ENCODE assay signal across 14 cellular contexts in genomic region chr10:8138471-8138870, GRCh38.
DNase-seq lines count a peak whose midpoint lies in the region; ATAC-seq and TF ChIP-seq lines count a peak whose summit lies in the region.
"Had no signal": no experiment of that assay in that cellular context is flagged by ENCODE, and none has a peak within 500 bp of the region (broad histone marks: within the 10 kb centered on the region; RNA-seq: fewer than 3 reads in every experiment).

No MANE protein-coding gene starts in this region.

- DNase-seq in MCF 10A (ENCODE audit: unreplicated experiment) = peak; percentile 68
- DNase-seq in breast epithelium (ENCODE audit: low spot score in 2 of 2) = no peak
- peak; percentile 64 for DNase-seq in RWPE1 (ENCODE audit: low spot score)
- peak; percentile 23 to 37 for DNase-seq in cardiac fibroblast (ENCODE audit: low read depth in 2 of 2)
- DNase-seq in superior temporal gyrus (ENCODE audit: extremely low spot score) = peak; percentile 51
- no peak for DNase-seq in SIG-M5 treated with dmso at 0.1 percent for 504 hours (lab: John Stamatoyannopoulos, UW; ENCODE audit: unreplicated experiment)
- DNase-seq in nephron progenitor cell = no peak
- DNase-seq: BE2C, esophagus squamous epithelium, GDM1, NCI-H2171 treated with DMSO at 0.1 percent for 48 hours had no signal

- H3K4me1 Mint-ChIP-seq in MCF 10A (ENCODE audit: insufficient read depth, unreplicated experiment) = peaks cover 7% of the 10 kb centered on the region
- peaks cover under 1% of the 10 kb centered on the region for H3K4me1 Mint-ChIP-seq in nephron progenitor cell

- peaks cover 0 to 6% of the 10 kb centered on the region in 2 donors for H3K27me3 ChIP-seq in breast epithelium
- H3K27me3 ChIP-seq: BE2C had no signal

- H3K27ac ChIP-seq in breast epithelium (no peak overlapping the region), RWPE1 (no peak overlapping the region)
- H3K27ac ChIP-seq: esophagus squamous epithelium, parathyroid adenoma had no signal

- no peaks in the 10 kb centered on the region for H3K27me3 Mint-ChIP-seq in MCF 10A (ENCODE audit: insufficient read depth, unreplicated experiment)
- H3K27me3 Mint-ChIP-seq in nephron progenitor cell (ENCODE audit: low read depth, poor library complexity) = peaks cover 22% of the 10 kb centered on the region

- H3K4me3 Mint-ChIP-seq in MCF 10A (ENCODE audit: unreplicated experiment) = no peak overlapping the region
- no peak overlapping the region for H3K4me3 Mint-ChIP-seq in nephron progenitor cell
- H3K4me3 Mint-ChIP-seq: memory B cell had no signal

- ATAC-seq in GM19455 (IDR thresholded peaks at IDR 0.05; ENCODE audit: unreplicated experiment) = no peak

- intact Hi-C loops in MCF 10A (cut with micrococcal nuclease) (no loop called here), breast epithelium (cut with DNase I; ENCODE audit: low total_unique reads) (no loop called here)

- no peak for TF ChIP-seq POLR2A in breast epithelium (IDR thresholded peaks at IDR 0.05)

- H3K4me3 ChIP-seq in breast epithelium (no peak overlapping the region), cardiac fibroblast (replicated peaks in 1 of 2; ENCODE audit: low read depth in 2 of 2, low read length in 2 of 2) (no peak overlapping the region)
- H3K4me3 ChIP-seq: esophagus squamous epithelium had no signal

- TF ChIP-seq CTCF in MCF 10A (IDR thresholded peaks at IDR 0.05; ENCODE audit: unreplicated experiment) (no peak), breast epithelium (IDR thresholded peaks at IDR 0.05) (no peak), RWPE1 (conservative IDR thresholded peaks at IDR 0.05; ENCODE audit: low read depth) (no peak), cardiac fibroblast (IDR thresholded peaks at IDR 0.05; ENCODE audit: low read depth, low read length) (no peak), nephron progenitor cell (IDR thresholded peaks at IDR 0.05) (no peak)

- no peak overlapping the region for H3K27ac Mint-ChIP-seq in MCF 10A (ENCODE audit: low read depth, unreplicated experiment)
- H3K27ac Mint-ChIP-seq in nephron progenitor cell = no peak overlapping the region
- H3K27ac Mint-ChIP-seq: memory B cell had no signal

- H3K9me3 ChIP-seq in breast epithelium = no peaks in the 10 kb centered on the region
- H3K9me3 ChIP-seq: BE2C, esophagus squamous epithelium had no signal

- H3K9me3 Mint-ChIP-seq in MCF 10A (ENCODE audit: unreplicated experiment) = no peaks in the 10 kb centered on the region
- H3K9me3 Mint-ChIP-seq in nephron progenitor cell = peaks cover 6% of the 10 kb centered on the region
- H3K9me3 Mint-ChIP-seq: memory B cell had no signal

- POLR2A ChIA-PET in MCF 10A (lab: Yijun Ruan, JAX) (interaction anchor here (0.6 to 2.3 kb wide), 3 partner anchors 9 to 52 kb away, joined by 4 to 9 read pairs (median 4); no protein-coding TSS in a partner anchor), RWPE1 (lab: Yijun Ruan, JAX; ENCODE audit: low non-redundant PET) (no interaction called here)

- H3K4me1 ChIP-seq in breast epithelium = no peaks in the 10 kb centered on the region
- H3K4me1 ChIP-seq: parathyroid adenoma had no signal

- H3K36me3 Mint-ChIP-seq in MCF 10A (ENCODE audit: insufficient read depth, unreplicated experiment) (no peaks in the 10 kb centered on the region), nephron progenitor cell (ENCODE audit: low read depth) (no peaks in the 10 kb centered on the region)
- H3K36me3 Mint-ChIP-seq: memory B cell had no signal

- no TSS peak for BruUV-seq in MCF 10A (replicated peaks; lab: Mats Ljungman, UMichigan)

- H3K36me3 ChIP-seq in breast epithelium = no peaks in the 10 kb centered on the region
- H3K36me3 ChIP-seq: BE2C, esophagus squamous epithelium had no signal

- CTCF ChIA-PET in MCF 10A (lab: Yijun Ruan, JAX) (interaction anchor here (0.6 kb wide), 2 partner anchors 302 to 858 kb away, joined by 3 read pairs; no protein-coding TSS in a partner anchor), RWPE1 (lab: Yijun Ruan, JAX) (no interaction called here)

Comparison
In these comparisons a context has a peak if more than half of its experiments do, and no peak if none do; other contexts are left out.
1. DNase-seq: peak in MCF 10A (single experiment), RWPE1 (single experiment), cardiac fibroblast (2 of 2) and superior temporal gyrus (single experiment); none in breast epithelium (0 of 2), SIG-M5 treated with dmso at 0.1 percent for 504 hours (single experiment) and nephron progenitor cell (single experiment).